Comparison of ENCODE assay signal across 23 cellular contexts in the genomic region with DNA sequence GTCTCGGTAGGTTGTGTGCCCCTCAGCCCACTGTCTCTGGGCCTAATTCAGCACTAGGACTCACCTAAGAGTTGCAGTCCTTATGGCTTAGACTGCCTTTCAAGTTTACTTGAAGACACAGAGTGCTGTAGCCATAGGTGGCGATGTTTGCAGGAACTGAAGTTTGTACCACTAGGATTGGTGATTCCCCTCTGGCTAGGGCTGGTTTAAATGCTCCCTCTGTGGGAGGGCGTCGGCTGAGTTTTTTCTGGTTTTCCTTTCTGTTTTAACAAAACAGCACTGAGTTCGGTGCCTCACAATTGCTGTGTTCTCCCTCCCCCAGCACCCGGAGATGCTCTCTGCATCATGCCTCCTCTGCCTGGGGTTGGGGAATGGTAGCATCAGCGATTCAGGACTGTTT.
DNase-seq lines count a peak whose midpoint lies in the region; ATAC-seq and TF ChIP-seq lines count a peak whose summit lies in the region.
"Had no signal": no experiment of that assay in that cellular context is flagged by ENCODE, and none has a peak within 500 bp of the region (broad histone marks: within the 10 kb centered on the region; RNA-seq: fewer than 3 reads in every experiment).

No MANE protein-coding gene starts in this region.

- peaks cover 46% of the 10 kb centered on the region for H3K36me3 Mint-ChIP-seq in GM23338 (ENCODE audit: low read depth)
- H3K36me3 Mint-ChIP-seq in activated CD4-positive, alpha-beta T cell treated with anti-CD3 and anti-CD28 coated beads, Interleukin-2, amount 10 ng/mL, durations not matched to agents 7 days and 5 days (ENCODE audit: low read depth) = no peaks in the 10 kb centered on the region
- no peaks in the 10 kb centered on the region for H3K36me3 Mint-ChIP-seq in CD8-positive, alpha-beta T cell

- in situ Hi-C loops in SK-MEL-5 (cut with HindIII; ENCODE audit: low pct_unique_long_range_greater_than_20kb, low sequenced_read_pairs) = no loop called here
- in situ Hi-C loops in ACHN (cut with HindIII; ENCODE audit: low pct_ligation_motif_present, low pct_unique_long_range_greater_than_20kb, low sequenced_read_pairs) = no loop called here
- in situ Hi-C loops in KBM-7 (cut with MboI; ENCODE audit: low pct_unique_long_range_greater_than_20kb, low sequenced_read_pairs) = no loop called here

- no peaks in the 10 kb centered on the region for H4K20me1 ChIP-seq in GM23338 (replicated peaks; ENCODE audit: insufficient read depth)
- H4K20me1 ChIP-seq: BLaER1 had no signal

- no peaks in the 10 kb centered on the region for H3F3A ChIP-seq in GM23338 (replicated peaks; ENCODE audit: low read depth)

- H3K4me1 ChIP-seq in GM23338 (ENCODE audit: insufficient read depth) = no peaks in the 10 kb centered on the region; the same call in 1 of the 2 replicates
- H3K4me1 ChIP-seq in CD8-positive, alpha-beta T cell (ENCODE audit: insufficient read depth, low read length) = no peaks in the 10 kb centered on the region
- H3K4me1 ChIP-seq: A549, BLaER1 had no signal

- H3K4me3 ChIP-seq in GM23338 = no peak overlapping the region
- H3K4me3 ChIP-seq in CD8-positive, alpha-beta T cell (ENCODE audit: low read depth, low read length) = no peak overlapping the region
- H3K4me3 ChIP-seq: A549, BLaER1, SK-N-MC had no signal

- H3K27ac ChIP-seq in GM23338 (ENCODE audit: low read depth) = no peak overlapping the region
- H3K27ac ChIP-seq in CD8-positive, alpha-beta T cell (ENCODE audit: low read depth, low read length) = no peak overlapping the region
- H3K27ac ChIP-seq: A549, BLaER1, SK-N-MC had no signal

- peaks cover 2% of the 10 kb centered on the region for H3K27me3 Mint-ChIP-seq in GM23338 (ENCODE audit: insufficient read depth, low read depth, poor library complexity)
- H3K27me3 Mint-ChIP-seq in activated CD4-positive, alpha-beta T cell treated with anti-CD3 and anti-CD28 coated beads, Interleukin-2, amount 10 ng/mL, durations not matched to agents 7 days and 5 days = no peaks in the 10 kb centered on the region
- H3K27me3 Mint-ChIP-seq in CD8-positive, alpha-beta T cell (ENCODE audit: low read depth) = no peaks in the 10 kb centered on the region
- H3K27me3 Mint-ChIP-seq: T-helper 17 cell had no signal

- TF ChIP-seq CTCF in GM23338 (conservative IDR thresholded peaks at IDR 0.05; ENCODE audit: low read depth in 2 of 2) = peak; percentile 34 to 58; a peak in 3 of 4 replicates
- TF ChIP-seq CTCF in CD8-positive, alpha-beta T cell (IDR thresholded peaks at IDR 0.05) = no peak

- DNase-seq in GM23338 (ENCODE audit: low spot score) = peak; percentile 67
- peak; percentile 35 for DNase-seq in LoVo (ENCODE audit: low spot score)
- peak; percentile 45 for DNase-seq in SK-MEL-5 (ENCODE audit: low read depth, low spot score)
- DNase-seq in islet precursor cell = peak; percentile 45
- DNase-seq in ACHN = no peak
- DNase-seq in activated CD4-positive, alpha-beta T cell treated with anti-CD3 and anti-CD28 coated beads, Interleukin-2, amount 10 ng/mL, durations not matched to agents 7 days and 5 days = no peak
- DNase-seq in CD8-positive, alpha-beta T cell = no peak
- no peak for DNase-seq in KBM-7
- DNase-seq: DMS53, GF-D8, HCEC 1CT, NCI-H1436, NCI-H1930, NCI-H2227 treated with DMSO at 0.1 percent for 48 hours, NCI-H510A, NCI-H748 treated with DMSO at 0.1 percent for 48 hours, PC-3, SHP77, SW 1271, T-helper 17 cell had no signal

- no peaks in the 10 kb centered on the region for H3K9me3 ChIP-seq in CD8-positive, alpha-beta T cell (ENCODE audit: low read length)
- H3K9me3 ChIP-seq: A549 had no signal

- POLR2A ChIA-PET in activated CD4-positive, alpha-beta T cell treated with anti-CD3 and anti-CD28 coated beads, Interleukin-2, amount 10 ng/mL, durations not matched to agents 7 days and 5 days (lab: Charles Lee) = no interaction called here
- POLR2A ChIA-PET in CD8-positive, alpha-beta T cell (lab: Charles Lee) = no interaction called here

- H3K36me3 ChIP-seq in GM23338 (ENCODE audit: insufficient read depth) = no peaks in the 10 kb centered on the region
- no peaks in the 10 kb centered on the region for H3K36me3 ChIP-seq in CD8-positive, alpha-beta T cell (ENCODE audit: insufficient read depth, low read length)
- H3K36me3 ChIP-seq: BLaER1 had no signal

- H3K4me2 ChIP-seq in GM23338 = no peak overlapping the region
- H3K4me2 ChIP-seq: A549, BLaER1 had no signal

- H3K79me2 ChIP-seq in GM23338 (replicated peaks; ENCODE audit: insufficient read depth) = no peaks in the 10 kb centered on the region

- H2AFZ ChIP-seq in GM23338 = no peak overlapping the region

- peaks cover 35% of the 10 kb centered on the region for H3K9me3 Mint-ChIP-seq in GM23338
- peaks cover 3% of the 10 kb centered on the region for H3K9me3 Mint-ChIP-seq in activated CD4-positive, alpha-beta T cell treated with anti-CD3 and anti-CD28 coated beads, Interleukin-2, amount 10 ng/mL, durations not matched to agents 7 days and 5 days
- peaks cover 4% of the 10 kb centered on the region for H3K9me3 Mint-ChIP-seq in CD8-positive, alpha-beta T cell

- no peak overlapping the region for H3K27ac Mint-ChIP-seq in GM23338
- H3K27ac Mint-ChIP-seq in activated CD4-positive, alpha-beta T cell treated with anti-CD3 and anti-CD28 coated beads, Interleukin-2, amount 10 ng/mL, durations not matched to agents 7 days and 5 days = no peak overlapping the region
- H3K27ac Mint-ChIP-seq in CD8-positive, alpha-beta T cell = no peak overlapping the region
- H3K27ac Mint-ChIP-seq: T-helper 17 cell had no signal

- intact Hi-C loops in CD8-positive, alpha-beta T cell (cut with DNase I, micrococcal nuclease) = no loop called here

- no peaks in the 10 kb centered on the region for H3K27me3 ChIP-seq in GM23338 (ENCODE audit: insufficient read depth)
- H3K27me3 ChIP-seq in CD8-positive, alpha-beta T cell (ENCODE audit: insufficient read depth, low read length) = no peaks in the 10 kb centered on the region

- H3K4me3 Mint-ChIP-seq in GM23338 = no peak overlapping the region
- H3K4me3 Mint-ChIP-seq in activated CD4-positive, alpha-beta T cell treated with anti-CD3 and anti-CD28 coated beads, Interleukin-2, amount 10 ng/mL, durations not matched to agents 7 days and 5 days = no peak overlapping the region
- H3K4me3 Mint-ChIP-seq in CD8-positive, alpha-beta T cell = no peak overlapping the region
- H3K4me3 Mint-ChIP-seq: T-helper 17 cell had no signal

- no peaks in the 10 kb centered on the region for H3K9me2 ChIP-seq in GM23338 (ENCODE audit: insufficient read depth)

- H3K4me1 Mint-ChIP-seq in GM23338 = no peaks in the 10 kb centered on the region
- H3K4me1 Mint-ChIP-seq in activated CD4-positive, alpha-beta T cell treated with anti-CD3 and anti-CD28 coated beads, Interleukin-2, amount 10 ng/mL, durations not matched to agents 7 days and 5 days = no peaks in the 10 kb centered on the region
- H3K4me1 Mint-ChIP-seq in CD8-positive, alpha-beta T cell (ENCODE audit: low read depth) = no peaks in the 10 kb centered on the region
- H3K4me1 Mint-ChIP-seq: T-helper 17 cell had no signal

- CTCF ChIA-PET in activated CD4-positive, alpha-beta T cell treated with anti-CD3 and anti-CD28 coated beads, Interleukin-2, amount 10 ng/mL, durations not matched to agents 7 days and 5 days (lab: Charles Lee) = no interaction called here
- CTCF ChIA-PET in CD8-positive, alpha-beta T cell (lab: Charles Lee) = no interaction called here

- peak; percentile 61 for ATAC-seq in GM23338
- ATAC-seq in CD8-positive, alpha-beta T cell = no peak
- ATAC-seq: A549, PC-3, T-helper 17 cell had no signal

TF ChIP-seq in GM23338, 12 proteins besides CTCF, POLR2A, EP300 and RAD21 (continues in another document):
- TF ChIP-seq NANOG (IDR thresholded peaks at IDR 0.05; ENCODE audit: borderline replicate concordance) = no peak
- no peak for TF ChIP-seq EZH2phosphoT487 (IDR thresholded peaks at IDR 0.05; ENCODE audit: unreplicated experiment)
- no peak for TF ChIP-seq EZH2 (IDR thresholded peaks at IDR 0.05; ENCODE audit: low read depth, unreplicated experiment)
- TF ChIP-seq JUNB (IDR thresholded peaks at IDR 0.05; ENCODE audit: unreplicated experiment) = no peak

Comparison
In these comparisons a context has a peak if more than half of its experiments do, and no peak if none do; other contexts are left out.
1. DNase-seq: peak in GM23338 (single experiment), LoVo (single experiment), SK-MEL-5 (single experiment) and islet precursor cell (single experiment); none in ACHN (single experiment), activated CD4-positive, alpha-beta T cell treated with anti-CD3 and anti-CD28 coated beads, Interleukin-2, amount 10 ng/mL, durations not matched to agents 7 days and 5 days (single experiment), CD8-positive, alpha-beta T cell (0 of 7) and KBM-7 (single experiment).